In genomic region chr10:52951819-52952218, GRCh38 we compare ENCODE assay signal across 8 cellular contexts.
DNase-seq lines count a peak whose midpoint lies in the region; ATAC-seq and TF ChIP-seq lines count a peak whose summit lies in the region.

No MANE protein-coding gene starts in this region.

- BruUV-seq in IMR-90 (replicated peaks; lab: Mats Ljungman, UMichigan) = no TSS peak

- H3K4me2 ChIP-seq in IMR-90 (ENCODE audit: low read depth, low read length) = no peak overlapping the region

- no peak overlapping the region for H4K91ac ChIP-seq in IMR-90 (ENCODE audit: insufficient read depth, low read depth, low read length)

- WGBS in IMR-90 (ENCODE audit: extremely low coverage in 2 of 2, insufficient read length in 1 of 2), 2 experiments = 33% methylated on average over 1 of the region's 5 CpGs; no CpG with 5 or more reads in 1 of the 2 experiments

- H2BK15ac ChIP-seq in IMR-90 (ENCODE audit: low read depth, low read length) = no peak overlapping the region

- H2AK5ac ChIP-seq in IMR-90 (ENCODE audit: low read depth, low read length) = no peak overlapping the region

- peak; percentile 70 for TF ChIP-seq RAD21 in IMR-90 (IDR thresholded peaks at IDR 0.05; ENCODE audit: low read length)

- in situ Hi-C loops in IMR-90 (cut with MboI; ENCODE audit: low sequenced_read_pairs) = no loop called here
- in situ Hi-C loops in astrocyte of the cerebellum (cut with HindIII; ENCODE audit: low sequenced_read_pairs) = no loop called here

- TF ChIP-seq CTCF in IMR-90 (conservative IDR thresholded peaks at IDR 0.05; ENCODE audit: low read depth, low read length) = peak; percentile 61
- TF ChIP-seq CTCF in astrocyte of the cerebellum (IDR thresholded peaks at IDR 0.05; ENCODE audit: low read depth, low read length, missing control alignments) = peak; percentile 15

- no peak overlapping the region for H3K4ac ChIP-seq in IMR-90 (ENCODE audit: low read depth, low read length)

- TF ChIP-seq POLR2A in IMR-90 (IDR thresholded peaks at IDR 0.05; ENCODE audit: low read depth, low read length) = no peak

- H3K27me3 ChIP-seq in IMR-90 (ENCODE audit: control insufficient read depth, insufficient read depth, low read length) = peaks cover 2% of the 10 kb centered on the region
- H3K27me3 ChIP-seq in effector memory CD4-positive, alpha-beta T cell (replicated peaks; ENCODE audit: control insufficient read depth, insufficient read depth, low read length, poor library complexity, severe bottlenecking) = no peaks in the 10 kb centered on the region

- no peak overlapping the region for H3K27ac ChIP-seq in IMR-90 (ENCODE audit: insufficient read depth, low read length)
- no peak overlapping the region for H3K27ac ChIP-seq in effector memory CD4-positive, alpha-beta T cell (ENCODE audit: insufficient read depth, low read length, poor library complexity, severe bottlenecking)

- H2BK20ac ChIP-seq in IMR-90 (ENCODE audit: low read depth, low read length) = no peak overlapping the region

- ATAC-seq in GM21825 (IDR thresholded peaks at IDR 0.05; ENCODE audit: unreplicated experiment) = peak; percentile 93
- peak; percentile 93 for ATAC-seq in IMR-90 (ENCODE audit: low read depth)

- H3K36me3 ChIP-seq in IMR-90 (ENCODE audit: control insufficient read depth, insufficient read depth, low read length) = no peaks in the 10 kb centered on the region
- H3K36me3 ChIP-seq in effector memory CD4-positive, alpha-beta T cell (ENCODE audit: control insufficient read depth, insufficient read depth, low read length) = no peaks in the 10 kb centered on the region

- CTCF ChIA-PET in IMR-90 (lab: Yijun Ruan, JAX) = interaction anchor here (1.3 to 3.2 kb wide), 2 partner anchors 9 to 134 kb away, joined by 6 to 9 read pairs; no protein-coding TSS in a partner anchor

- no peak overlapping the region for H3K56ac ChIP-seq in IMR-90 (ENCODE audit: extremely low read depth, insufficient read depth, low read length)

- H4K5ac ChIP-seq in IMR-90 (ENCODE audit: low read depth, low read length) = no peak overlapping the region

- H3K4me3 ChIP-seq in IMR-90 (ENCODE audit: insufficient read depth, low read depth, low read length) = no peak overlapping the region
- H3K4me3 ChIP-seq in astrocyte of the cerebellum (ENCODE audit: low read depth, low read length) = no peak overlapping the region
- no peak overlapping the region for H3K4me3 ChIP-seq in effector memory CD4-positive, alpha-beta T cell (ENCODE audit: insufficient read depth, low read depth, low read length, poor library complexity, severe bottlenecking)

- H3K18ac ChIP-seq in IMR-90 (ENCODE audit: low read depth, low read length) = no peak overlapping the region

- no peak overlapping the region for H2BK5ac ChIP-seq in IMR-90 (ENCODE audit: low read depth, low read length, poor library complexity, severe bottlenecking)

- H3K14ac ChIP-seq in IMR-90 (replicated peaks; ENCODE audit: low read depth, low read length) = no peak overlapping the region

- no peak overlapping the region for H4K8ac ChIP-seq in IMR-90 (ENCODE audit: low read depth in 2 of 2, low read length in 2 of 2)

- H3K4me1 ChIP-seq in IMR-90 (ENCODE audit: control insufficient read depth, insufficient read depth, low read length) = no peaks in the 10 kb centered on the region
- no peaks in the 10 kb centered on the region for H3K4me1 ChIP-seq in effector memory CD4-positive, alpha-beta T cell (ENCODE audit: control insufficient read depth, insufficient read depth, low read length, poor library complexity, severe bottlenecking)

- POLR2A ChIA-PET in IMR-90 (lab: Charles Lee; ENCODE audit: unreplicated experiment) = interaction anchor here (0.5 kb wide), 1 partner anchor 619 kb away, joined by 3 read pairs; no protein-coding TSS in a partner anchor

- no peak overlapping the region for H3K9ac ChIP-seq in IMR-90 (ENCODE audit: low read depth, low read length)

- no peaks in the 10 kb centered on the region for H4K20me1 ChIP-seq in IMR-90 (ENCODE audit: insufficient read depth, low read length)

- dilution Hi-C loops in IMR-90 (cut with HindIII; ENCODE audit: low sequenced_read_pairs, unreplicated experiment) = no loop called here

- no peaks in the 10 kb centered on the region for H3K9me3 ChIP-seq in IMR-90 (ENCODE audit: control insufficient read depth, insufficient read depth, low read length)
- no peaks in the 10 kb centered on the region for H3K9me3 ChIP-seq in effector memory CD4-positive, alpha-beta T cell (ENCODE audit: control insufficient read depth, low read length)

- no peak overlapping the region for H3K23ac ChIP-seq in IMR-90 (ENCODE audit: low read depth, low read length)

- H3K79me1 ChIP-seq in IMR-90 (ENCODE audit: low read depth in 1 of 2, low read length in 2 of 2) = no peaks in the 10 kb centered on the region

- intact Hi-C loops in IMR-90 (cut with micrococcal nuclease) = no loop called here

- DNase-seq in NCI-H446 (lab: John Stamatoyannopoulos, UW) (peak; percentile 1 to 4), NCI-H446 treated with DMSO at 0.1 percent for 48 hours (lab: John Stamatoyannopoulos, UW) (no peak), IMR-90 (peak; percentile 57), astrocyte of the cerebellum (ENCODE audit: low read depth) (no peak), lung microvascular endothelial cell (ENCODE audit: low read depth in 2 of 2) (peak; percentile 11 to 51), putamen (ENCODE audit: low spot score) (no peak)
- DNase-seq in effector memory CD4-positive, alpha-beta T cell = no peak

- peak overlapping the region; percentile 7 for H2AFZ ChIP-seq in IMR-90 (replicated peaks; ENCODE audit: low read length, poor library complexity)

- no peak overlapping the region for H2AK9ac ChIP-seq in IMR-90 (replicated peaks; ENCODE audit: low read depth, low read length, poor library complexity)

- no peak overlapping the region for H2BK120ac ChIP-seq in IMR-90 (ENCODE audit: low read depth, low read length)

- no peaks in the 10 kb centered on the region for H3K9me1 ChIP-seq in IMR-90 (ENCODE audit: insufficient read depth, low read length)

TF ChIP-seq in IMR-90, 13 proteins besides CTCF, POLR2A, EP300 and RAD21:
- TF ChIP-seq BHLHE40 (IDR thresholded peaks at IDR 0.05; ENCODE audit: low read depth, low read length) (no peak), CHD1 (IDR thresholded peaks at IDR 0.05; ENCODE audit: low read depth, low read length) (no peak), SMC3 (IDR thresholded peaks at IDR 0.05; ENCODE audit: low read depth, low read length) (peak; percentile 29)

Comparison
In these comparisons a context has a peak if more than half of its experiments do, and no peak if none do; other contexts are left out.
1. DNase-seq: peak in NCI-H446 (2 of 2), IMR-90 (single experiment) and lung microvascular endothelial cell (2 of 2); none in NCI-H446 treated with DMSO at 0.1 percent for 48 hours (single experiment), astrocyte of the cerebellum (single experiment), effector memory CD4-positive, alpha-beta T cell (0 of 3) and putamen (single experiment).